ENCODE assay signal across 1 cellular context in genomic region chr22:22955866-22956535, GRCh38.
TF ChIP-seq lines count a peak whose summit lies in the region.

No MANE protein-coding gene starts in this region.

TF ChIP-seq in H1, 55 proteins besides CTCF, POLR2A, EP300 and RAD21 (continued from another document):
- TF ChIP-seq ATF2 (IDR thresholded peaks at IDR 0.05; ENCODE audit: low read length) (no peak), TCF12 (IDR thresholded peaks at IDR 0.05; ENCODE audit: low read depth, low read length) (no peak), POU5F1 (IDR thresholded peaks at IDR 0.05; ENCODE audit: low read depth, low read length) (no peak), CHD2 (IDR thresholded peaks at IDR 0.05; ENCODE audit: low read length) (no peak), CHD1 (IDR thresholded peaks at IDR 0.05; ENCODE audit: low read depth, low read length) (no peak), KDM4A (IDR thresholded peaks at IDR 0.05; ENCODE audit: low read depth, low read length, severe bottlenecking) (no peak), ZNF274 (IDR thresholded peaks at IDR 0.05; ENCODE audit: borderline replicate concordance, extremely low read depth, low read length) (no peak), SAP30 (IDR thresholded peaks at IDR 0.05; ENCODE audit: insufficient read depth, insufficient replicate concordance, low read length) (no peak)
